Comparison of ENCODE assay signal across 14 cellular contexts in the genomic region with DNA sequence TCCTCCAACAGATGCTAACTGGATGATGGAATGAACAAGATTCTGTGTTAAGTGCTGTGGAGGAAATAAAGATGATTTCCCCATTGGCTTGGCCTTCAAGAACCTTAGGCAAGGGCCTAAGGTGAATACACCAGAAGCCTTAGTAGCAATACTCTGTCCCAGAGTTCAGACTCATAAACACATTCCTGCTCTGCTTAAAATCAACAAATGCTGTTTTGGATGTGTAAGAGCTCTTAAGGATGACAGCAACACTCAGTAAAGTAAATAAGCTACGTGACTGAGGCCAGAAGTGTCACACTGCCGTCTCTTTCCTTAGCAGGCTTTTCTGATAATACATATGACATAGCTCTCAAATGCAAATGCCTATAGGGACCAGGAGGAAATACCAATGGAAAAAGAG.
"Had no signal": no experiment of that assay in that cellular context is flagged by ENCODE, and none has a peak within 500 bp of the region (broad histone marks: within the 10 kb centered on the region; RNA-seq: fewer than 3 reads in every experiment).

No MANE protein-coding gene starts in this region.

- ATAC-seq: activated T-helper 17 cell treated with anti-CD3 and anti-CD28 coated beads, Interleukin-2, amount 50 U/mL, for 72 hours; left lung; stimulated activated naive CD8-positive, alpha-beta T cell treated with anti-CD3 and anti-CD28 coated beads, Interleukin-15, amount 100 ng/mL, for 72 hours had no signal

- DNase-seq: activated CD4-positive, alpha-beta T cell treated with anti-CD3 and anti-CD28 coated beads, Interleukin-2, amount 50 U/mL, for 1 hour; activated naive CD4-positive, alpha-beta T cell treated with anti-CD3 and anti-CD28 coated beads for 36 hours; activated T-cell treated with anti-CD3 and anti-CD28 coated beads for 4 hours; cortex of kidney; effector memory CD4-positive, alpha-beta T cell; head of caudate nucleus; left lung; nephron progenitor cell; stimulated activated CD4-positive, alpha-beta T cell treated with anti-CD3 and anti-CD28 coated beads, Interleukin-15, amount 100 ng/mL, for 24 hours; stimulated activated CD4-positive, alpha-beta T cell treated with anti-CD3 and anti-CD28 coated beads, Interleukin-4, amount 100 ng/mL, for 24 hours; stimulated activated naive CD8-positive, alpha-beta T cell treated with anti-CD3 and anti-CD28 coated beads, Interleukin-15, amount 100 ng/mL, for 72 hours; tibial artery had no signal

- FAIRE-seq: islet of Langerhans had no signal

- H3K4me3 ChIP-seq: left lung, tibial artery had no signal
